In genomic region chr4:140711910-140712309, GRCh38 we compare ENCODE assay signal across 23 cellular contexts. TPM values are rescaled to one million over a fixed set of nuclear protein-coding genes. Genes with fewer than 3 reads are reported as not detected.
DNase-seq lines count a peak whose midpoint lies in the region; ATAC-seq, FAIRE-seq and TF ChIP-seq lines count a peak whose summit lies in the region.
"Had no signal": no experiment of that assay in that cellular context is flagged by ENCODE, and none has a peak within 500 bp of the region (broad histone marks: within the 10 kb centered on the region; RNA-seq: fewer than 3 reads in every experiment).

No MANE protein-coding gene starts in this region.

- no peaks in the 10 kb centered on the region for H3K27me3 ChIP-seq in pancreas
- no peaks in the 10 kb centered on the region for H3K27me3 ChIP-seq in SJCRH30
- H3K27me3 ChIP-seq: neutrophil had no signal

- no peak for TF ChIP-seq CTCF in fibroblast of pulmonary artery (IDR thresholded peaks at IDR 0.05; ENCODE audit: low read length, missing control alignments)
- no peak for TF ChIP-seq CTCF in pancreas (IDR thresholded peaks at IDR 0.05)

- H3K36me3 ChIP-seq in pancreas (no peaks in the 10 kb centered on the region), SJCRH30 (no peaks in the 10 kb centered on the region; the same call in 1 of the 2 replicates)
- H3K36me3 ChIP-seq: neutrophil had no signal

- intact Hi-C loops in pancreas (cut with DNase I), result no loop called here

- FAIRE-seq in pancreas (lab: Jason Lieb, UNC), result no peak

- 54 to 55% methylated on average over 4 of the region's 4 CpGs for WGBS in pancreas, 2 donors

- DNase-seq in NCI-H1417 (lab: John Stamatoyannopoulos, UW) (peak in 2 of 3 experiments; percentile 19 to 62), NCI-H1417 treated with DMSO at 0.1 percent for 48 hours (lab: John Stamatoyannopoulos, UW) (no peak), NOMO-1 treated with DMSO at 0.1 percent for 48 hours (lab: John Stamatoyannopoulos, UW; ENCODE audit: unreplicated experiment) (peak; percentile 73), fibroblast of pulmonary artery (ENCODE audit: low read depth) (peak; percentile 47), pancreas (no peak), SJCRH30 (no peak), NCI-H510A (lab: John Stamatoyannopoulos, UW) (no peak)
- DNase-seq: 8988T, aorta, DMS79, glutamatergic neuron, HFFc6, NCI-H1092, NCI-H2029, RPMI8226 had no signal

- no peaks in the 10 kb centered on the region for H3K9me3 ChIP-seq in pancreas
- no peaks in the 10 kb centered on the region for H3K9me3 ChIP-seq in SJCRH30 (replicated peaks)
- H3K9me3 ChIP-seq: neutrophil had no signal

- H3K27ac ChIP-seq in pancreas, result no peak overlapping the region
- no peak overlapping the region for H3K27ac ChIP-seq in SJCRH30
- H3K27ac ChIP-seq: neutrophil, SK-N-MC, VCaP had no signal

- ATAC-seq in pancreas, result peak; percentile 27 to 65 (median 48)
- ATAC-seq in HG03521 (IDR thresholded peaks at IDR 0.05; ENCODE audit: unreplicated experiment), result no peak
- ATAC-seq: activated naive CD4-positive, alpha-beta T cell treated with anti-CD3 and anti-CD28 coated beads, Interleukin-2, amount 50 U/mL, for 72 hours; activated T-helper 17 cell treated with anti-CD3 and anti-CD28 coated beads, Interleukin-2, amount 50 U/mL, for 72 hours had no signal

- peaks cover 10 to 16% (median 16%) of the 10 kb centered on the region in 3 donors for H3K4me1 ChIP-seq in pancreas
- H3K4me1 ChIP-seq in SJCRH30, result peaks cover 4% of the 10 kb centered on the region

- H3K4me3 ChIP-seq in fibroblast of pulmonary artery (replicated peaks; ENCODE audit: low read depth, low read length), result no peak overlapping the region
- no peak overlapping the region for H3K4me3 ChIP-seq in pancreas
- no peak overlapping the region for H3K4me3 ChIP-seq in SJCRH30
- H3K4me3 ChIP-seq: lung, SK-N-MC had no signal

RNA-seq across cellular contexts. Expression of gene TBC1D9, which starts 44.3 kb away (rescaled TPM):
- 10 to 100 TPM in 2 of 6 donors, 1 to 10 TPM in 4; 8.2 to 17.9 (median 9.8) TPM for total RNA-seq in pancreas
- 10 to 100 TPM in 1 of 2 donors, 1 to 10 TPM in 1; 5.3 to 13.0 TPM for polyA plus RNA-seq in pancreas
- total RNA-seq in SJCRH30 (2014; rRNA removed; shearing (Covaris generic)), result 27.3 and 29.0 TPM in 2 replicates
- total RNA-seq: T-helper 2 cell treated with Interferon-gamma antibody and Interleukin-4, amounts not matched to agents 100 ng/mL and 5 ng/mL, for 36 hours had no signal

Comparison
In these comparisons a context has a peak if more than half of its experiments do, and no peak if none do; other contexts are left out.
1. DNase-seq: peak in NCI-H1417 (2 of 3), NOMO-1 treated with DMSO at 0.1 percent for 48 hours (single experiment) and fibroblast of pulmonary artery (single experiment); none in NCI-H1417 treated with DMSO at 0.1 percent for 48 hours (single experiment), pancreas (0 of 6), SJCRH30 (0 of 2) and NCI-H510A (single experiment).